Comparison of ENCODE assay signal across 10 cellular contexts in genomic region chr9:27377147-27377807, GRCh38.
DNase-seq lines count a peak whose midpoint lies in the region; ATAC-seq, FAIRE-seq and TF ChIP-seq lines count a peak whose summit lies in the region.
"Had no signal": no experiment of that assay in that cellular context is flagged by ENCODE, and none has a peak within 500 bp of the region (broad histone marks: within the 10 kb centered on the region; RNA-seq: fewer than 3 reads in every experiment).

No MANE protein-coding gene starts in this region.

- DNase-seq in DMS53 (lab: John Stamatoyannopoulos, UW) = peak; percentile 81
- DNase-seq in endothelial cell of umbilical vein (ENCODE audit: low read depth, low spot score) = no peak
- no peak for DNase-seq in pons (ENCODE audit: low spot score)
- DNase-seq in activated CD4-positive, alpha-beta T cell treated with anti-CD3 and anti-CD28 coated beads, Interleukin-2, amount 50 U/mL, for 48 hours = no peak
- DNase-seq in CD8-positive, alpha-beta T cell = no peak
- DNase-seq in NCI-H526 (lab: John Stamatoyannopoulos, UW) = no peak
- DNase-seq: activated CD8-positive, alpha-beta T cell treated with anti-CD3 and anti-CD28 coated beads, Interleukin-2, amount 10 ng/mL, durations not matched to agents 7 days and 5 days; EL had no signal

- ATAC-seq in GM21423 (IDR thresholded peaks at IDR 0.05; ENCODE audit: unreplicated experiment) (peak; percentile 27), HG03442 (IDR thresholded peaks at IDR 0.05; ENCODE audit: unreplicated experiment) (peak; percentile 14)
- ATAC-seq in CD8-positive, alpha-beta T cell = no peak
- ATAC-seq: activated CD8-positive, alpha-beta T cell treated with anti-CD3 and anti-CD28 coated beads, Interleukin-2, amount 10 ng/mL, durations not matched to agents 7 days and 5 days had no signal

- no TSS peak for BruUV-seq in endothelial cell of umbilical vein (replicated peaks; lab: Mats Ljungman, UMichigan)

- no peaks in the 10 kb centered on the region for H3K27me3 Mint-ChIP-seq in CD8-positive, alpha-beta T cell (ENCODE audit: low read depth)

- H3K79me2 ChIP-seq in endothelial cell of umbilical vein (ENCODE audit: control insufficient read depth, insufficient read depth, low read length) = no peaks in the 10 kb centered on the region

- H4K20me1 ChIP-seq in endothelial cell of umbilical vein (replicated peaks; ENCODE audit: control insufficient read depth, extremely low read depth, insufficient read depth, low read length) = no peaks in the 10 kb centered on the region

- H3K36me3 Mint-ChIP-seq in CD8-positive, alpha-beta T cell = no peaks in the 10 kb centered on the region

- no peaks in the 10 kb centered on the region for H3K9me1 ChIP-seq in endothelial cell of umbilical vein (replicated peaks; ENCODE audit: control insufficient read depth, extremely low read depth, insufficient read depth, low read length)

- no peak overlapping the region for H3K4me3 Mint-ChIP-seq in CD8-positive, alpha-beta T cell
- H3K4me3 Mint-ChIP-seq: activated CD8-positive, alpha-beta T cell treated with anti-CD3 and anti-CD28 coated beads, Interleukin-2, amount 10 ng/mL, durations not matched to agents 7 days and 5 days had no signal

- no peak for TF ChIP-seq POLR2A in endothelial cell of umbilical vein (IDR thresholded peaks at IDR 0.05; ENCODE audit: low read depth, low read length)

- no peak overlapping the region for H3K4me3 ChIP-seq in endothelial cell of umbilical vein (replicated peaks in 1 of 3; ENCODE audit: insufficient read depth in 1 of 3, low read depth in 1 of 3, low read length in 3 of 3)
- no peak overlapping the region for H3K4me3 ChIP-seq in CD8-positive, alpha-beta T cell (ENCODE audit: low read depth, low read length)

- no peak overlapping the region for H3K27ac ChIP-seq in endothelial cell of umbilical vein (ENCODE audit: insufficient read depth, low read depth, low read length)
- H3K27ac ChIP-seq in CD8-positive, alpha-beta T cell (ENCODE audit: low read depth, low read length) = no peak overlapping the region

- no peaks in the 10 kb centered on the region for H3K9me3 Mint-ChIP-seq in CD8-positive, alpha-beta T cell

- POLR2A ChIA-PET in endothelial cell of umbilical vein (lab: Charles Lee) = no interaction called here
- POLR2A ChIA-PET in CD8-positive, alpha-beta T cell (lab: Charles Lee) = interaction anchor here (1.2 kb wide), 1 partner anchor 10 kb away, joined by 4 read pairs; no protein-coding TSS in a partner anchor

- no peak for TF ChIP-seq CTCF in endothelial cell of umbilical vein (IDR thresholded peaks at IDR 0.05; ENCODE audit: extremely low read depth in 1 of 2, insufficient read depth in 1 of 2, low read depth in 1 of 2, low read length in 2 of 2)
- TF ChIP-seq CTCF in CD8-positive, alpha-beta T cell (IDR thresholded peaks at IDR 0.05) = no peak

- H3K27ac Mint-ChIP-seq in CD8-positive, alpha-beta T cell = no peak overlapping the region

- no peak overlapping the region for H3K9ac ChIP-seq in endothelial cell of umbilical vein (replicated peaks; ENCODE audit: extremely low read depth, insufficient read depth, low read length)

- H3K27me3 ChIP-seq in endothelial cell of umbilical vein (ENCODE audit: control insufficient read depth in 2 of 2, insufficient read depth in 2 of 2, low read length in 2 of 2) = no peaks in the 10 kb centered on the region
- H3K27me3 ChIP-seq in CD8-positive, alpha-beta T cell (ENCODE audit: insufficient read depth, low read length) = no peaks in the 10 kb centered on the region

- H3K36me3 ChIP-seq in endothelial cell of umbilical vein (ENCODE audit: control insufficient read depth in 2 of 2, extremely low read depth in 1 of 2, insufficient read depth in 2 of 2, low read length in 2 of 2) = no peaks in the 10 kb centered on the region
- no peaks in the 10 kb centered on the region for H3K36me3 ChIP-seq in CD8-positive, alpha-beta T cell (ENCODE audit: insufficient read depth, low read length)

- CTCF ChIA-PET in endothelial cell of umbilical vein (lab: Charles Lee) = no interaction called here
- CTCF ChIA-PET in CD8-positive, alpha-beta T cell (lab: Charles Lee) = no interaction called here

- no peak overlapping the region for H2AFZ ChIP-seq in endothelial cell of umbilical vein (ENCODE audit: low read depth, low read length)

- dilution Hi-C loops in endothelial cell of umbilical vein (cut with MboI; ENCODE audit: extremely low pct_ligation_motif_present, low sequenced_read_pairs) = no loop called here

- FAIRE-seq in endothelial cell of umbilical vein (lab: Jason Lieb, UNC) = no peak

- H3K4me1 Mint-ChIP-seq in CD8-positive, alpha-beta T cell (ENCODE audit: low read depth) = peaks cover 6% of the 10 kb centered on the region

- H3K4me2 ChIP-seq in endothelial cell of umbilical vein (ENCODE audit: insufficient read depth, low read length) = no peak overlapping the region

- no peaks in the 10 kb centered on the region for H3K4me1 ChIP-seq in endothelial cell of umbilical vein (ENCODE audit: control insufficient read depth, extremely low read depth, insufficient read depth, low read length)
- no peaks in the 10 kb centered on the region for H3K4me1 ChIP-seq in CD8-positive, alpha-beta T cell (ENCODE audit: insufficient read depth, low read length)

- no peaks in the 10 kb centered on the region for H3K9me3 ChIP-seq in endothelial cell of umbilical vein (replicated peaks; ENCODE audit: control insufficient read depth, insufficient read depth, low read length)
- H3K9me3 ChIP-seq in CD8-positive, alpha-beta T cell (ENCODE audit: low read length) = no peaks in the 10 kb centered on the region

- intact Hi-C loops in endothelial cell of umbilical vein (cut with micrococcal nuclease) = no loop called here
- intact Hi-C loops in CD8-positive, alpha-beta T cell (cut with DNase I, micrococcal nuclease) = no loop called here

TF ChIP-seq in endothelial cell of umbilical vein, 7 proteins besides CTCF, POLR2A, EP300 and RAD21:
- TF ChIP-seq POLR2AphosphoS5 (IDR thresholded peaks at IDR 0.05; ENCODE audit: insufficient read depth, low read depth, low read length) (no peak), GATA2 (IDR thresholded peaks at IDR 0.05; ENCODE audit: insufficient read depth, insufficient read length, low read depth, low read length) (no peak), EZH2 (IDR thresholded peaks at IDR 0.05; ENCODE audit: borderline replicate concordance, low read depth, low read length, severe bottlenecking) (no peak), JUN (IDR thresholded peaks at IDR 0.05; ENCODE audit: borderline replicate concordance, insufficient read depth, insufficient read length, low read depth) (peak; percentile 4), MYC (IDR thresholded peaks at IDR 0.05; ENCODE audit: low read depth, low read length) (no peak), MAX (IDR thresholded peaks at IDR 0.05; ENCODE audit: insufficient read depth, insufficient read length) (no peak), FOS (IDR thresholded peaks at IDR 0.05; ENCODE audit: borderline replicate concordance, insufficient read depth, low read length) (no peak)
